ENCODE assay signal across 23 cellular contexts in the genomic region with DNA sequence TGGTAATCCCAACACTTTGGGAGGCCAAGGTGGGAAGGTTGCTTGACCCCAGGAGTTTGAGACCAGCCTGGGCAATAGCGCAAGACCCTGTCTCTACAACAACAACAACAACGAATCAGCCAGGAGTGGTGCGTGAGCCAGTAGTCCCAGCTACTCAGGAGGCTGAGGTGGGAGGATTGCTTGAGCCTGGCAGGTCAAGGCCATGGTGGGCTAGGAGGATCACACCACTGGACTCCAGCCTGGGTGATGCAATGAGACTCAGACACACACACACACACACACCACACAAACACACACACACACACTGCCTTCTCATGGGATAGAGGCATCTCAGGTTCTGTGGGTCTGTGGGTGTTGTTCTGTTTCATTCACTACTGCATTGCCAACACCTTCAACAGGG.
"Had no signal": no experiment of that assay in that cellular context is flagged by ENCODE, and none has a peak within 500 bp of the region (broad histone marks: within the 10 kb centered on the region; RNA-seq: fewer than 3 reads in every experiment).

No MANE protein-coding gene starts in this region.

- FAIRE-seq: bronchial epithelial cell, K562 had no signal

- H3K4me2 ChIP-seq: PC-9 had no signal

- H3K27ac ChIP-seq: body of pancreas, PC-9, VCaP had no signal

- H3K27me3 ChIP-seq: ascending aorta, body of pancreas had no signal

- H3K36me3 ChIP-seq: ascending aorta had no signal

- DNase-seq: activated CD4-positive, alpha-beta T cell treated with anti-CD3 and anti-CD28 coated beads for 36 hours; activated CD4-positive, alpha-beta T cell treated with anti-CD3 and anti-CD28 coated beads, Interleukin-2, amount 50 U/mL, for 1 hour; activated CD8-positive, alpha-beta memory T cell treated with anti-CD3 and anti-CD28 coated beads, Interleukin-2, amount 50 U/mL, for 4 hours; activated CD8-positive, alpha-beta T cell treated with anti-CD3 and anti-CD28 coated beads for 36 hours; activated effector memory CD4-positive, alpha-beta T cell treated with Interleukin-2 at 50 U/mL for 16 hours; activated naive CD4-positive, alpha-beta T cell; amniotic stem cell; body of pancreas; Karpas-422; MM.1S; NCI-H1105; NCI-H1436 treated with DMSO at 0.1 percent for 48 hours; NCI-H187 treated with DMSO at 0.1 percent for 48 hours; NCI-H2081 treated with DMSO at 0.1 percent for 48 hours; NCI-H446; PC-9; SIG-M5; T-helper 17 cell; T-helper 9 cell had no signal

- H3K9me3 ChIP-seq: ascending aorta, body of pancreas had no signal

- H3K4me3 ChIP-seq: ascending aorta, body of pancreas, K562, PC-9 had no signal

- ATAC-seq: activated CD4-positive, alpha-beta T cell treated with anti-CD3 and anti-CD28 coated beads for 36 hours; body of pancreas; T-helper 17 cell had no signal

- H2AFZ ChIP-seq: PC-9 had no signal
